Comparison of ENCODE assay signal across 12 cellular contexts in the genomic region with DNA sequence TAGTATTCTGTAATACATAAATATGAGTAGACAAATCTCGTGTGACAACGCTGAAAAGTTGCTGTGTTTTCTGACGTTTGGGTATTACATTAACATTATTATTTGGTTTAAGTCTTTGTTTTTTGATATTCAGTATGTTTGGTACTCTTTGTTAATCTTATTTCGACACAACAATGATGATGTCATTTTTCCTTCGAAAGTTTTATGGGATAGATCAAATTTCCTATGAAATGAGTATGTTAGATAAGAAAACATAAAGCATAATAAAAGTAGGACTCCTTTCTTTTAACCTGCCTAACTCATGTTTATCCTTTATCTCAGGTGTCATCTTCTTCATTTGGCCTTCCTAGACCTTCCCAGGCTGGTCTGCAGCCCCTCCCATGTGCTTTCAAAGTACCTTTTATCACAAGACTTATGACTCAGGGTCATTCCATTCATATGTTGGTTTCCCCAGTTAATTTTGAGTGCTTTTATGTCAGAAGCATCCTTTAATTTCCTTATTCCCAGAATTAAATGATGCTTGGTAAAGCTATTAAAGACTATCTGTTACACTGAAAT.
DNase-seq lines count a peak whose midpoint lies in the region; ATAC-seq, FAIRE-seq and TF ChIP-seq lines count a peak whose summit lies in the region.
"Had no signal": no experiment of that assay in that cellular context is flagged by ENCODE, and none has a peak within 500 bp of the region (broad histone marks: within the 10 kb centered on the region; RNA-seq: fewer than 3 reads in every experiment).

No MANE protein-coding gene starts in this region.

- FAIRE-seq in islet of Langerhans (lab: Jason Lieb, UNC), result peak; percentile 79

- TF ChIP-seq CTCF in ascending aorta (IDR thresholded peaks at IDR 0.05) (no peak), thyroid gland (IDR thresholded peaks at IDR 0.05) (no peak)

- DNase-seq in HT1080 (ENCODE audit: low read depth) (peak; percentile 60), ascending aorta (ENCODE audit: low spot score in 2 of 2) (no peak), thyroid gland (no peak), GM19240 (ENCODE audit: insufficient read length, low spot score) (no peak), NCI-H1417 treated with DMSO at 0.1 percent for 48 hours (lab: John Stamatoyannopoulos, UW) (no peak)
- DNase-seq: activated T-cell treated with anti-CD3 and anti-CD28 coated beads, Interleukin-2, amount 50 U/mL, for 48 hours; DND-41; immature natural killer cell; NCI-H82 had no signal

- no peak for TF ChIP-seq POLR2A in thyroid gland (IDR thresholded peaks at IDR 0.05)

- no peaks in the 10 kb centered on the region for H3K27me3 ChIP-seq in ascending aorta
- H3K27me3 ChIP-seq in thyroid gland, result no peaks in the 10 kb centered on the region

- intact Hi-C loops in ascending aorta (cut with DNase I) (loop anchor here (5.0 to 10.0 kb wide), 5 partner anchors 66 to 651 kb away; partner anchors contain the start of gene ZFP36L1), thyroid gland (cut with DNase I) (no loop called here)

- H3K36me3 ChIP-seq in ascending aorta (no peaks in the 10 kb centered on the region), thyroid gland (no peaks in the 10 kb centered on the region)

- no peak for ATAC-seq in HG03280 (IDR thresholded peaks at IDR 0.05; ENCODE audit: unreplicated experiment)
- no peak for ATAC-seq in HG03039 (IDR thresholded peaks at IDR 0.05; ENCODE audit: unreplicated experiment)

- H3K4me3 ChIP-seq in ascending aorta (no peak overlapping the region), thyroid gland (replicated peaks in 1 of 3) (no peak overlapping the region)

- H3K9me3 ChIP-seq in ascending aorta (no peaks in the 10 kb centered on the region), thyroid gland (no peaks in the 10 kb centered on the region)

- 83 to 87% methylated on average over 5 of the region's 5 CpGs for WGBS in thyroid gland, 2 donors

- H3K27ac ChIP-seq in ascending aorta, result peak overlapping the region; percentile 68 to 76
- H3K27ac ChIP-seq in thyroid gland, result peak overlapping the region in 2 of 3 donors; percentile 83 to 91

- H3K4me1 ChIP-seq in ascending aorta, result peaks cover 0 to 49% of the 10 kb centered on the region in 2 donors
- peaks cover 49 to 70% of the 10 kb centered on the region in 2 donors for H3K4me1 ChIP-seq in thyroid gland
